ENCODE assay signal across 10 cellular contexts in genomic region chr10:118958559-118958958, GRCh38.
"Had no signal": no experiment of that assay in that cellular context is flagged by ENCODE, and none has a peak within 500 bp of the region (broad histone marks: within the 10 kb centered on the region; RNA-seq: fewer than 3 reads in every experiment).

No MANE protein-coding gene starts in this region.

- H3K27me3 ChIP-seq: adrenal gland, right lobe of liver, spleen, tibial nerve, vagina had no signal

- H3K36me3 ChIP-seq: adrenal gland, right lobe of liver, spleen, tibial nerve, vagina had no signal

- H3K9me3 ChIP-seq: adrenal gland, right lobe of liver, spleen, tibial nerve, vagina had no signal

- ATAC-seq: activated CD4-positive, CD25-positive, alpha-beta regulatory T cell treated with anti-CD3 and anti-CD28 coated beads, Interleukin-2, amount 50 U/mL, for 24 hours had no signal

- DNase-seq: activated naive CD4-positive, alpha-beta T cell treated with anti-CD3 and anti-CD28 coated beads, Interleukin-2, amount 50 U/mL, for 16 hours; activated T-cell treated with anti-CD3 and anti-CD28 coated beads, Interleukin-2, amount 50 U/mL, for 1 hour; hippocampal formation; occipital lobe had no signal

- H3K27ac ChIP-seq: right lobe of liver, spleen, vagina had no signal

- H3K4me3 ChIP-seq: adrenal gland, right lobe of liver, spleen, tibial nerve, vagina had no signal
